Comparison of ENCODE assay signal across 17 cellular contexts in genomic region chr16:80694950-80695471, GRCh38.
"Had no signal": no experiment of that assay in that cellular context is flagged by ENCODE, and none has a peak within 500 bp of the region (broad histone marks: within the 10 kb centered on the region; RNA-seq: fewer than 3 reads in every experiment).

No MANE protein-coding gene starts in this region.

- DNase-seq: activated CD4-positive, alpha-beta memory T cell treated with anti-CD3 and anti-CD28 coated beads, Interleukin-2, amount 10 ng/mL, durations not matched to agents 7 days and 5 days; activated CD4-positive, alpha-beta T cell treated with anti-CD3 and anti-CD28 coated beads for 4 hours; activated CD8-positive, alpha-beta memory T cell treated with anti-CD3 and anti-CD28 coated beads, Interleukin-2, amount 50 U/mL, for 4 hours; activated naive CD8-positive, alpha-beta T cell treated with anti-CD3 and anti-CD28 coated beads for 36 hours; amygdala; body of pancreas; caudate nucleus; esophagus squamous epithelium; foreskin fibroblast; hypothalamus; mesenchymal stem cell; right cardiac atrium; stimulated activated naive CD8-positive, alpha-beta T cell treated with anti-CD3 and anti-CD28 coated beads, Interleukin-15, amount 100 ng/mL, for 72 hours had no signal

- H3K4me1 ChIP-seq: esophagus squamous epithelium, prostate gland had no signal

- H3K4me2 ChIP-seq: smooth muscle cell had no signal

- ATAC-seq: body of pancreas; right cardiac atrium; stimulated activated naive CD8-positive, alpha-beta T cell treated with anti-CD3 and anti-CD28 coated beads, Interleukin-15, amount 100 ng/mL, for 72 hours had no signal

- H3K27me3 ChIP-seq: body of pancreas, esophagus squamous epithelium had no signal

- H3K4me1 Mint-ChIP-seq: neural crest cell had no signal

- H3K4me3 Mint-ChIP-seq: activated CD4-positive, alpha-beta memory T cell treated with anti-CD3 and anti-CD28 coated beads, Interleukin-2, amount 10 ng/mL, durations not matched to agents 7 days and 5 days; activated naive CD8-positive, alpha-beta T cell treated with anti-CD3 and anti-CD28 coated beads for 36 hours; neural crest cell; stimulated activated naive CD8-positive, alpha-beta T cell treated with anti-CD3 and anti-CD28 coated beads, Interleukin-15, amount 100 ng/mL, for 72 hours; type B pancreatic cell had no signal

- H3K36me3 ChIP-seq: esophagus squamous epithelium, prostate gland had no signal

- H3K27me3 Mint-ChIP-seq: activated CD4-positive, alpha-beta memory T cell treated with anti-CD3 and anti-CD28 coated beads, Interleukin-2, amount 10 ng/mL, durations not matched to agents 7 days and 5 days; stimulated activated naive CD8-positive, alpha-beta T cell treated with anti-CD3 and anti-CD28 coated beads, Interleukin-15, amount 100 ng/mL, for 72 hours had no signal

- H3K9me3 ChIP-seq: body of pancreas, esophagus squamous epithelium, prostate gland had no signal

- H3K27ac Mint-ChIP-seq: activated CD4-positive, alpha-beta memory T cell treated with anti-CD3 and anti-CD28 coated beads, Interleukin-2, amount 10 ng/mL, durations not matched to agents 7 days and 5 days; activated naive CD8-positive, alpha-beta T cell treated with anti-CD3 and anti-CD28 coated beads for 36 hours; stimulated activated naive CD8-positive, alpha-beta T cell treated with anti-CD3 and anti-CD28 coated beads, Interleukin-15, amount 100 ng/mL, for 72 hours; type B pancreatic cell had no signal

- H3K9me3 Mint-ChIP-seq: type B pancreatic cell had no signal

- H3K4me3 ChIP-seq: body of pancreas, esophagus squamous epithelium, prostate gland, smooth muscle cell had no signal

- H3K36me3 Mint-ChIP-seq: type B pancreatic cell had no signal

- H3K27ac ChIP-seq: body of pancreas, esophagus squamous epithelium, prostate gland had no signal
